In genomic region chr14:77967110-77967509, GRCh38 we compare ENCODE assay signal across 20 cellular contexts.
A peak's percentile ranks its signal among the peaks of the same experiment; 100 is the strongest.
DNase-seq lines count a peak whose midpoint lies in the region; ATAC-seq and TF ChIP-seq lines count a peak whose summit lies in the region.
"Had no signal": no experiment of that assay in that cellular context is flagged by ENCODE, and none has a peak within 500 bp of the region (broad histone marks: within the 10 kb centered on the region; RNA-seq: fewer than 3 reads in every experiment).

No MANE protein-coding gene starts in this region.

- H3K27me3 ChIP-seq in BLaER1 (no peaks in the 10 kb centered on the region), thyroid gland (no peaks in the 10 kb centered on the region)

- H3K9me3 ChIP-seq in BLaER1 (no peaks in the 10 kb centered on the region), thyroid gland (no peaks in the 10 kb centered on the region)
- H3K9me3 ChIP-seq: HAP-1 had no signal

- no peaks in the 10 kb centered on the region for H3K9me3 Mint-ChIP-seq in T-helper 1 cell treated with Interleukin-12 subunit alpha and Interleukin-12 subunit beta and Interleukin-4 antibody, amounts not matched to agents 30 μg/mL and 1 μg/mL, for 36 hours
- H3K9me3 Mint-ChIP-seq in activated naive CD4-positive, alpha-beta T cell treated with anti-CD3 and anti-CD28 coated beads, Interleukin-2, amount 10 ng/mL, durations not matched to agents 7 days and 5 days = no peaks in the 10 kb centered on the region
- H3K9me3 Mint-ChIP-seq: HFFc6 had no signal

- peaks cover 2% of the 10 kb centered on the region for H3K36me3 Mint-ChIP-seq in T-helper 1 cell treated with Interleukin-12 subunit alpha and Interleukin-12 subunit beta and Interleukin-4 antibody, amounts not matched to agents 30 μg/mL and 1 μg/mL, for 36 hours (ENCODE audit: low read depth)
- H3K36me3 Mint-ChIP-seq in activated naive CD4-positive, alpha-beta T cell treated with anti-CD3 and anti-CD28 coated beads, Interleukin-2, amount 10 ng/mL, durations not matched to agents 7 days and 5 days = no peaks in the 10 kb centered on the region
- H3K36me3 Mint-ChIP-seq: CD4-positive, alpha-beta memory T cell had no signal

- H3K27ac Mint-ChIP-seq in T-helper 1 cell treated with Interleukin-12 subunit alpha and Interleukin-12 subunit beta and Interleukin-4 antibody, amounts not matched to agents 30 μg/mL and 1 μg/mL, for 36 hours = no peak overlapping the region
- no peak overlapping the region for H3K27ac Mint-ChIP-seq in activated naive CD4-positive, alpha-beta T cell treated with anti-CD3 and anti-CD28 coated beads, Interleukin-2, amount 10 ng/mL, durations not matched to agents 7 days and 5 days
- H3K27ac Mint-ChIP-seq: B cell; CD4-positive, alpha-beta memory T cell; HFFc6 had no signal

- peaks cover 18% of the 10 kb centered on the region for H3K27me3 Mint-ChIP-seq in T-helper 1 cell treated with Interleukin-12 subunit alpha and Interleukin-12 subunit beta and Interleukin-4 antibody, amounts not matched to agents 30 μg/mL and 1 μg/mL, for 36 hours (ENCODE audit: low read depth)
- H3K27me3 Mint-ChIP-seq in activated naive CD4-positive, alpha-beta T cell treated with anti-CD3 and anti-CD28 coated beads, Interleukin-2, amount 10 ng/mL, durations not matched to agents 7 days and 5 days = peaks cover 44% of the 10 kb centered on the region

- no peak for DNase-seq in T-helper 1 cell
- DNase-seq in activated naive CD4-positive, alpha-beta T cell treated with anti-CD3 and anti-CD28 coated beads, Interleukin-2, amount 10 ng/mL, durations not matched to agents 7 days and 5 days = no peak
- DNase-seq in activated naive CD4-positive, alpha-beta T cell treated with anti-CD3 and anti-CD28 coated beads, Interleukin-2, amount 50 U/mL, for 16 hours = no peak
- DNase-seq in thyroid gland = no peak
- DNase-seq in Right ventricle myocardium superior = no peak
- DNase-seq: C1 segment of cervical spinal cord; Calu3; CD4-positive, alpha-beta memory T cell; COR-L47; DMS53; DMS79 treated with DMSO at 0.1 percent for 48 hours; GF-D8; GOT3; HFFc6 had no signal

- peak overlapping the region; percentile 50 for H3K4me3 Mint-ChIP-seq in T-helper 1 cell treated with Interleukin-12 subunit alpha and Interleukin-12 subunit beta and Interleukin-4 antibody, amounts not matched to agents 30 μg/mL and 1 μg/mL, for 36 hours
- peak overlapping the region; percentile 49 for H3K4me3 Mint-ChIP-seq in activated naive CD4-positive, alpha-beta T cell treated with anti-CD3 and anti-CD28 coated beads, Interleukin-2, amount 10 ng/mL, durations not matched to agents 7 days and 5 days
- H3K4me3 Mint-ChIP-seq: B cell, HFFc6 had no signal

- H3K4me3 ChIP-seq in BLaER1 (no peak overlapping the region), thyroid gland (replicated peaks in 1 of 3) (no peak overlapping the region)
- H3K4me3 ChIP-seq: HAP-1 had no signal

- CTCF ChIA-PET in activated naive CD4-positive, alpha-beta T cell treated with anti-CD3 and anti-CD28 coated beads, Interleukin-2, amount 10 ng/mL, durations not matched to agents 7 days and 5 days (lab: Charles Lee) = no interaction called here

- H3K27ac ChIP-seq in BLaER1 (no peak overlapping the region), thyroid gland (peak overlapping the region in 2 of 3 donors; percentile 70 to 76)
- H3K27ac ChIP-seq: 22Rv1 had no signal

- H3K4me1 ChIP-seq in BLaER1 (peaks cover 32% of the 10 kb centered on the region), thyroid gland (peaks cover 8 to 36% of the 10 kb centered on the region in 2 donors)
- H3K4me1 ChIP-seq: HAP-1 had no signal

- H3K4me2 ChIP-seq in BLaER1 = peak overlapping the region; percentile 78

- no peaks in the 10 kb centered on the region for H4K20me1 ChIP-seq in BLaER1

- no peak overlapping the region for H3K9ac ChIP-seq in BLaER1

- 78 to 100% methylated on average over 1 of the region's 1 CpG for WGBS in thyroid gland, 2 donors

- no peak for TF ChIP-seq POLR2A in thyroid gland (IDR thresholded peaks at IDR 0.05)

- intact Hi-C loops in thyroid gland (cut with DNase I) = no loop called here
- intact Hi-C loops in Right ventricle myocardium superior (cut with DNase I) = no loop called here

- no peak for TF ChIP-seq CTCF in thyroid gland (IDR thresholded peaks at IDR 0.05)

- H3K36me3 ChIP-seq in BLaER1 (no peaks in the 10 kb centered on the region), thyroid gland (no peaks in the 10 kb centered on the region)
- H3K36me3 ChIP-seq: HAP-1 had no signal

- peaks cover 5% of the 10 kb centered on the region for H3K4me1 Mint-ChIP-seq in T-helper 1 cell treated with Interleukin-12 subunit alpha and Interleukin-12 subunit beta and Interleukin-4 antibody, amounts not matched to agents 30 μg/mL and 1 μg/mL, for 36 hours (ENCODE audit: low read depth)
- peaks cover 4% of the 10 kb centered on the region for H3K4me1 Mint-ChIP-seq in activated naive CD4-positive, alpha-beta T cell treated with anti-CD3 and anti-CD28 coated beads, Interleukin-2, amount 10 ng/mL, durations not matched to agents 7 days and 5 days

- ATAC-seq in Right ventricle myocardium superior (ENCODE audit: poor library complexity) (no peak), GM18867 (IDR thresholded peaks at IDR 0.05; ENCODE audit: unreplicated experiment) (no peak)
